In genomic region chr12:3249081-3249800, GRCh38 we compare ENCODE assay signal across 22 cellular contexts.
DNase-seq lines count a peak whose midpoint lies in the region; ATAC-seq and TF ChIP-seq lines count a peak whose summit lies in the region.
"Had no signal": no experiment of that assay in that cellular context is flagged by ENCODE, and none has a peak within 500 bp of the region (broad histone marks: within the 10 kb centered on the region; RNA-seq: fewer than 3 reads in every experiment).

No MANE protein-coding gene starts in this region.

- peak overlapping the region; percentile 27 for H3K27ac Mint-ChIP-seq in endodermal cell
- H3K27ac Mint-ChIP-seq in stimulated activated effector memory CD8-positive, alpha-beta T cell treated with anti-CD3 and anti-CD28 coated beads, Interleukin-12 subunit alpha, Interleukin-12 subunit beta, amount 100 ng/mL, for 72 hours, result peak overlapping the region; percentile 23
- H3K27ac Mint-ChIP-seq: activated T-helper 2 cell treated with anti-CD3 and anti-CD28 coated beads, Interferon-gamma antibody, Interleukin-2, Interleukin-4, amounts not matched to agents 10 μg/mL and 5 μg/mL and 100 μg/mL, durations not matched to agents 14 hours and 24 hours and 36 hours; CD4-positive, alpha-beta T cell; natural killer cell treated with Interleukin-12 subunit alpha and Interleukin-12 subunit beta and Interleukin-15 and Interleukin-18, amount 100 ng/mL, for 72 hours; T-helper 2 cell treated with Interferon-gamma antibody and Interleukin-4, amounts not matched to agents 5 μg/mL and 100 μg/mL, for 36 hours had no signal

- no peak overlapping the region for H3K4me3 Mint-ChIP-seq in endodermal cell
- H3K4me3 Mint-ChIP-seq in stimulated activated effector memory CD8-positive, alpha-beta T cell treated with anti-CD3 and anti-CD28 coated beads, Interleukin-12 subunit alpha, Interleukin-12 subunit beta, amount 100 ng/mL, for 72 hours, result no peak overlapping the region
- H3K4me3 Mint-ChIP-seq: CD4-positive, alpha-beta T cell; central memory CD8-positive, alpha-beta T cell; natural killer cell treated with Interleukin-12 subunit alpha and Interleukin-12 subunit beta and Interleukin-15 and Interleukin-18, amount 100 ng/mL, for 72 hours; T-helper 2 cell treated with Interferon-gamma antibody and Interleukin-4, amounts not matched to agents 5 μg/mL and 100 μg/mL, for 36 hours had no signal

- no peak overlapping the region for H3K27ac ChIP-seq in endodermal cell (ENCODE audit: low read depth, low read length)
- H3K27ac ChIP-seq: prostate gland had no signal

- H3K36me3 ChIP-seq in endodermal cell (ENCODE audit: control insufficient read depth, insufficient read depth, low read length), result no peaks in the 10 kb centered on the region
- H3K36me3 ChIP-seq: prostate gland, spleen had no signal

- no peak overlapping the region for H3K9ac ChIP-seq in endodermal cell (ENCODE audit: extremely low read depth, low read length, poor library complexity, severe bottlenecking)

- 90 to 94% methylated on average over 15 to 16 of the region's 16 CpGs for WGBS in endodermal cell (ENCODE audit: insufficient coverage in 1 of 2, insufficient read length in 1 of 2), 2 experiments

- H3K4me1 ChIP-seq in endodermal cell (ENCODE audit: control insufficient read depth, insufficient read depth, low read length), result peaks cover 15% of the 10 kb centered on the region

- DNase-seq in Right ventricle myocardium inferior (ENCODE audit: missing footprints) (peak; percentile 64), cardiac septum (ENCODE audit: low spot score) (no peak), Kasumi-1 (lab: John Stamatoyannopoulos, UW) (peak; percentile 22 to 50), endodermal cell (no peak), foreskin melanocyte (no peak), NCI-H82 (lab: John Stamatoyannopoulos, UW) (no peak)
- no peak for DNase-seq in stimulated activated effector memory CD8-positive, alpha-beta T cell treated with anti-CD3 and anti-CD28 coated beads, Interleukin-12 subunit alpha, Interleukin-12 subunit beta, amount 100 ng/mL, for 72 hours (ENCODE audit: low spot score in 2 of 2)
- DNase-seq: CD4-positive, alpha-beta T cell; effector memory CD4-positive, alpha-beta T cell; mesenchymal stem cell; NCI-H1092 treated with DMSO at 0.1 percent for 48 hours; NCI-H526; OCI-M1; spleen; upper lobe of left lung had no signal

- peaks cover 4% of the 10 kb centered on the region for H3K9me3 Mint-ChIP-seq in endodermal cell
- H3K9me3 Mint-ChIP-seq in stimulated activated effector memory CD8-positive, alpha-beta T cell treated with anti-CD3 and anti-CD28 coated beads, Interleukin-12 subunit alpha, Interleukin-12 subunit beta, amount 100 ng/mL, for 72 hours, result no peaks in the 10 kb centered on the region
- H3K9me3 Mint-ChIP-seq: activated T-helper 2 cell treated with anti-CD3 and anti-CD28 coated beads, Interferon-gamma antibody, Interleukin-2, Interleukin-4, amounts not matched to agents 10 μg/mL and 5 μg/mL and 100 μg/mL, durations not matched to agents 14 hours and 24 hours and 36 hours; CD4-positive, alpha-beta T cell; central memory CD8-positive, alpha-beta T cell; natural killer cell treated with Interleukin-12 subunit alpha and Interleukin-12 subunit beta and Interleukin-15 and Interleukin-18, amount 100 ng/mL, for 72 hours; T-helper 2 cell treated with Interferon-gamma antibody and Interleukin-4, amounts not matched to agents 5 μg/mL and 100 μg/mL, for 36 hours had no signal

- H3K4me3 ChIP-seq in endodermal cell (ENCODE audit: low read length), result no peak overlapping the region
- H3K4me3 ChIP-seq: prostate gland, spleen, upper lobe of left lung had no signal

- H3K27me3 Mint-ChIP-seq in endodermal cell (ENCODE audit: insufficient read depth), result peaks cover 6% of the 10 kb centered on the region
- H3K27me3 Mint-ChIP-seq: CD4-positive, alpha-beta T cell had no signal

- peaks cover 20% of the 10 kb centered on the region for H3K36me3 Mint-ChIP-seq in endodermal cell (ENCODE audit: low read depth)
- H3K36me3 Mint-ChIP-seq in stimulated activated effector memory CD8-positive, alpha-beta T cell treated with anti-CD3 and anti-CD28 coated beads, Interleukin-12 subunit alpha, Interleukin-12 subunit beta, amount 100 ng/mL, for 72 hours, result no peaks in the 10 kb centered on the region
- H3K36me3 Mint-ChIP-seq: natural killer cell treated with Interleukin-12 subunit alpha and Interleukin-12 subunit beta and Interleukin-15 and Interleukin-18, amount 100 ng/mL, for 72 hours had no signal

- no peak for TF ChIP-seq CTCF in endodermal cell (conservative IDR thresholded peaks at IDR 0.05)

- no peaks in the 10 kb centered on the region for H3K27me3 ChIP-seq in endodermal cell (ENCODE audit: control insufficient read depth, insufficient read depth, low read length, poor library complexity, severe bottlenecking)
- H3K27me3 ChIP-seq: spleen, upper lobe of left lung had no signal

- peaks cover 49% of the 10 kb centered on the region for H3K4me1 Mint-ChIP-seq in endodermal cell
- peaks cover 8% of the 10 kb centered on the region for H3K4me1 Mint-ChIP-seq in stimulated activated effector memory CD8-positive, alpha-beta T cell treated with anti-CD3 and anti-CD28 coated beads, Interleukin-12 subunit alpha, Interleukin-12 subunit beta, amount 100 ng/mL, for 72 hours

- no peaks in the 10 kb centered on the region for H3K9me3 ChIP-seq in endodermal cell (ENCODE audit: control insufficient read depth, low read length)
- H3K9me3 ChIP-seq: prostate gland, spleen, upper lobe of left lung had no signal

- intact Hi-C loops in Right ventricle myocardium inferior (cut with DNase I), result no loop called here
- intact Hi-C loops in cardiac septum (cut with DNase I), result no loop called here

- ATAC-seq in Right ventricle myocardium inferior, result no peak
- ATAC-seq in stimulated activated effector memory CD8-positive, alpha-beta T cell treated with anti-CD3 and anti-CD28 coated beads, Interleukin-12 subunit alpha, Interleukin-12 subunit beta, amount 100 ng/mL, for 72 hours, result no peak
- ATAC-seq in GM19397 (IDR thresholded peaks at IDR 0.05; ENCODE audit: unreplicated experiment), result no peak
- ATAC-seq: activated CD4-positive, CD25-positive, alpha-beta regulatory T cell treated with anti-CD3 and anti-CD28 coated beads, Interleukin-2, amount 50 U/mL, for 24 hours; natural killer cell treated with Interleukin-12 subunit alpha and Interleukin-12 subunit beta and Interleukin-15 and Interleukin-18, amount 100 ng/mL, for 72 hours had no signal

Comparison
In these comparisons a context has a peak if more than half of its experiments do, and no peak if none do; other contexts are left out.
1. DNase-seq: peak in Right ventricle myocardium inferior (single experiment) and Kasumi-1 (2 of 2); none in cardiac septum (single experiment), endodermal cell (single experiment), stimulated activated effector memory CD8-positive, alpha-beta T cell treated with anti-CD3 and anti-CD28 coated beads, Interleukin-12 subunit alpha, Interleukin-12 subunit beta, amount 100 ng/mL, for 72 hours (0 of 2), foreskin melanocyte (single experiment) and NCI-H82 (single experiment).